In the genomic region with DNA sequence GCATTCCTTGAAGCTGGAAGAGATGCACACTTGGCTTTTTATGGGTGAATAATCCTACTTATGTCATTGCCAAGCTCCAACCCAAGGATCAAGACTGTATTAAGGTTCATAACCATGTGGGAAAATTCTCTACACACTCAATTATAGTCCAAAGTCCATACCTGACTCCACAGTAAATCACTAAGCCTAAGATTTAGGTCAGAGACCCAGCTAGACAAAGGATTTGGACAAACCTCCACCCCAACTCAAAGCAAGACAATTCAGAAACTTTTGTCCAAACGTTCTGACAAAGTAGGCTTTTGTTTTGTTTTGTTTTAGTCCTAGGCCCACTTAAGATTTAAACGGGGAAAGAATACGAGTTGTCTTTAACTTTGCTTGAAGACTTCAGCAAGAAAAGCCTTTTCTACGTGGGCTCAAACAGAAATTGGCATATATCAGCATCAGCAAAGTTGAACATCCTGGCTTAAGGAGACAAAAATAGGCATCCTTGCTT, we compare ENCODE assay signal across 8 cellular contexts. TPM values are rescaled to one million over a fixed set of nuclear protein-coding genes. Genes with fewer than 3 reads are reported as not detected.
DNase-seq lines count a peak whose midpoint lies in the region; ATAC-seq and TF ChIP-seq lines count a peak whose summit lies in the region.

No MANE protein-coding gene starts in this region.

- peaks cover 19% of the 10 kb centered on the region for H3K4me1 ChIP-seq in Caco-2
- H3K4me1 ChIP-seq in NT2/D1 (ENCODE audit: insufficient read depth, insufficient read length), result peaks cover 6% of the 10 kb centered on the region
- H3K4me1 ChIP-seq in endodermal cell (ENCODE audit: control insufficient read depth, insufficient read depth, low read length), result peaks cover 5% of the 10 kb centered on the region
- peaks cover 11% of the 10 kb centered on the region for H3K4me1 ChIP-seq in ovary (ENCODE audit: insufficient read depth)

- 72 to 87% methylated on average over 4 of the region's 4 CpGs for WGBS in endodermal cell (ENCODE audit: insufficient coverage in 1 of 2, insufficient read length in 1 of 2), 2 experiments
- WGBS in ovary, 3 donors, result 13 to 40% (median 19%) methylated on average over 4 of the region's 4 CpGs

- H3K36me3 Mint-ChIP-seq in Caco-2 (ENCODE audit: insufficient read depth, unreplicated experiment), result peaks cover 6% of the 10 kb centered on the region
- H3K36me3 Mint-ChIP-seq in endodermal cell (ENCODE audit: low read depth), result peaks cover 4% of the 10 kb centered on the region

- H3K4me1 Mint-ChIP-seq in Caco-2 (ENCODE audit: low read depth, unreplicated experiment), result no peaks in the 10 kb centered on the region
- H3K4me1 Mint-ChIP-seq in endodermal cell, result peaks cover 24% of the 10 kb centered on the region

- TF ChIP-seq EP300 in ovary (IDR thresholded peaks at IDR 0.05), result no peak

- H3K4me3 Mint-ChIP-seq in Caco-2 (ENCODE audit: unreplicated experiment) (peak overlapping the region; percentile 85), endodermal cell (peak overlapping the region; percentile 80)

- H3K36me3 ChIP-seq in Caco-2 (ENCODE audit: control insufficient read depth, insufficient read depth, low read length) (no peaks in the 10 kb centered on the region), NT2/D1 (ENCODE audit: insufficient read depth, insufficient read length, low read length) (no peaks in the 10 kb centered on the region), endodermal cell (ENCODE audit: control insufficient read depth, insufficient read depth, low read length) (no peaks in the 10 kb centered on the region), ovary (no peaks in the 10 kb centered on the region)

- TF ChIP-seq POLR2A in ovary (IDR thresholded peaks at IDR 0.05), result no peak

- H3K27ac ChIP-seq in endodermal cell (ENCODE audit: low read depth, low read length) (no peak overlapping the region), ovary (peak overlapping the region in 1 of 2 donors; percentile 3)

- BruUV-seq in Caco-2 (replicated peaks; lab: Mats Ljungman, UMichigan), result TSS peak; percentile 47

- no peak for TF ChIP-seq CTCF in Caco-2 (IDR thresholded peaks at IDR 0.05; ENCODE audit: insufficient read depth in 1 of 2, low read depth in 1 of 2, low read length in 1 of 2, severe bottlenecking in 1 of 2, unreplicated experiment in 1 of 2)
- TF ChIP-seq CTCF in endodermal cell (conservative IDR thresholded peaks at IDR 0.05), result no peak
- TF ChIP-seq CTCF in ovary (IDR thresholded peaks at IDR 0.05), result no peak

- H3K27me3 ChIP-seq in Caco-2 (replicated peaks; ENCODE audit: control insufficient read depth, insufficient read depth, low read length), result no peaks in the 10 kb centered on the region
- H3K27me3 ChIP-seq in NT2/D1 (ENCODE audit: insufficient read depth, insufficient read length), result peaks cover 27% of the 10 kb centered on the region
- peaks cover 17% of the 10 kb centered on the region for H3K27me3 ChIP-seq in endodermal cell (ENCODE audit: control insufficient read depth, insufficient read depth, low read length, poor library complexity, severe bottlenecking)
- no peaks in the 10 kb centered on the region for H3K27me3 ChIP-seq in ovary

- H3K27ac Mint-ChIP-seq in Caco-2 (ENCODE audit: unreplicated experiment) (no peak overlapping the region), endodermal cell (no peak overlapping the region)

- ATAC-seq in HG02798 (IDR thresholded peaks at IDR 0.05; ENCODE audit: poor library complexity, unreplicated experiment), result no peak
- no peak for ATAC-seq in GM19452 (IDR thresholded peaks at IDR 0.05; ENCODE audit: unreplicated experiment)

- POLR2A ChIA-PET in Caco-2 (lab: Charles Lee), result no interaction called here

- CTCF ChIA-PET in Caco-2 (lab: Charles Lee), result interaction anchor here (1.4 kb wide), 1 partner anchor 93 kb away, joined by 4 read pairs; no protein-coding TSS in a partner anchor

- DNase-seq in Caco-2 (no peak), NT2/D1 (ENCODE audit: low read depth, low spot score) (no peak), endodermal cell (no peak), ovary (no peak), mesenteric fat pad (ENCODE audit: low spot score) (no peak), NCI-H510A (lab: John Stamatoyannopoulos, UW) (no peak)

- H3K9me3 Mint-ChIP-seq in Caco-2 (ENCODE audit: unreplicated experiment) (no peaks in the 10 kb centered on the region), endodermal cell (no peaks in the 10 kb centered on the region)

- peak overlapping the region; percentile 67; the same call in 1 of the 2 replicates for H3K4me3 ChIP-seq in Caco-2 (ENCODE audit: low read depth, low read length)
- peak overlapping the region; percentile 86 for H3K4me3 ChIP-seq in NT2/D1 (ENCODE audit: insufficient read length, low read depth)
- peak overlapping the region; percentile 89 for H3K4me3 ChIP-seq in endodermal cell (ENCODE audit: low read length)
- peak overlapping the region; percentile 4 for H3K4me3 ChIP-seq in ovary

- H3K9me3 ChIP-seq in Caco-2 (no peaks in the 10 kb centered on the region), NT2/D1 (ENCODE audit: insufficient read depth, low read length) (no peaks in the 10 kb centered on the region), endodermal cell (ENCODE audit: control insufficient read depth, low read length) (no peaks in the 10 kb centered on the region), ovary (no peaks in the 10 kb centered on the region)

- H3K27me3 Mint-ChIP-seq in Caco-2 (ENCODE audit: insufficient read depth, unreplicated experiment), result no peaks in the 10 kb centered on the region
- H3K27me3 Mint-ChIP-seq in endodermal cell (ENCODE audit: insufficient read depth), result peaks cover 22% of the 10 kb centered on the region

- intact Hi-C loops in Caco-2 (cut with micrococcal nuclease; ENCODE audit: unreplicated experiment), result no loop called here
- intact Hi-C loops in ovary (cut with DNase I), result loop anchor here in 2 of 4 donors (10.0 kb wide), 1 partner anchor 88 kb away; no protein-coding TSS in a partner anchor

- H3K9ac ChIP-seq in NT2/D1 (ENCODE audit: insufficient read length, low read depth) (no peak overlapping the region), endodermal cell (ENCODE audit: extremely low read depth, low read length, poor library complexity, severe bottlenecking) (peak overlapping the region; percentile 31)

RNA-seq across cellular contexts. Expression of a gene that starts 1.7 kb away (rescaled TPM):
- total RNA-seq in Caco-2 (2022), result 2.8 and 2.9 TPM in 2 replicates
- total RNA-seq in endodermal cell, result 10 to 100 TPM in 1 of 2 donors, 1 to 10 TPM in 1; 5.0 to 10.7 TPM
- polyA plus RNA-seq in endodermal cell (2013, experiment 1 of 2), result 15.5 TPM
- polyA plus RNA-seq in endodermal cell (2013, experiment 2 of 2), result 16.7 TPM
- 10 to 100 TPM; 12.6 to 20.8 (median 14.6) TPM for total RNA-seq in ovary
- 10 to 100 TPM in 1 of 2 donors, 1 to 10 TPM in 1; 9.9 to 27.3 TPM for polyA plus RNA-seq in ovary
- total RNA-seq in mesenteric fat pad, result 24.5 TPM

Comparison
In these comparisons a context has a peak if more than half of its experiments do, and no peak if none do; other contexts are left out.
1. H3K4me3 ChIP-seq: peak in every context shown above with its lines; median percentile 89 in endodermal cell; 86 in NT2/D1; 67 in Caco-2; 4 in ovary.